ENCODE assay signal across 14 cellular contexts in genomic region chr1:192747942-192748341, GRCh38.
DNase-seq lines count a peak whose midpoint lies in the region; ATAC-seq and TF ChIP-seq lines count a peak whose summit lies in the region.
"Had no signal": no experiment of that assay in that cellular context is flagged by ENCODE, and none has a peak within 500 bp of the region (broad histone marks: within the 10 kb centered on the region; RNA-seq: fewer than 3 reads in every experiment).

No MANE protein-coding gene starts in this region.

- no peaks in the 10 kb centered on the region for H3K36me3 ChIP-seq in GM23248 (ENCODE audit: low read depth)
- no peaks in the 10 kb centered on the region for H3K36me3 ChIP-seq in neural cell (ENCODE audit: insufficient read depth, low read length)
- H3K36me3 ChIP-seq: vagina had no signal

- H3K9ac ChIP-seq in GM23248 (no peak overlapping the region), neural cell (ENCODE audit: low read length) (no peak overlapping the region)

- H3K9me3 ChIP-seq in GM23248 (ENCODE audit: low read depth) (no peaks in the 10 kb centered on the region), neural cell (ENCODE audit: low read length) (no peaks in the 10 kb centered on the region)
- H3K9me3 ChIP-seq: vagina had no signal

- peak overlapping the region; percentile 45; the same call in 1 of the 2 replicates for H3K27ac ChIP-seq in GM23248
- H3K27ac ChIP-seq in neural cell (ENCODE audit: low read length): peak overlapping the region; percentile 44
- H3K27ac ChIP-seq: epithelial cell of prostate, vagina had no signal

- no peak for TF ChIP-seq EP300 in neural cell (conservative IDR thresholded peaks at IDR 0.05; ENCODE audit: poor library complexity, severe bottlenecking)

- H3F3A ChIP-seq in GM23248 (ENCODE audit: insufficient read depth) (peaks cover 10% of the 10 kb centered on the region; the same call in 1 of the 2 replicates), neural cell (ENCODE audit: insufficient read depth, low read length, poor library complexity, severe bottlenecking) (no peaks in the 10 kb centered on the region)

- no peaks in the 10 kb centered on the region for H3K27me3 ChIP-seq in GM23248 (replicated peaks; ENCODE audit: insufficient read depth)
- no peaks in the 10 kb centered on the region for H3K27me3 ChIP-seq in neural cell (ENCODE audit: insufficient read depth, low read depth, low read length)
- H3K27me3 ChIP-seq: vagina had no signal

- ATAC-seq in GM21390 (IDR thresholded peaks at IDR 0.05; ENCODE audit: unreplicated experiment) (no peak), GM21423 (IDR thresholded peaks at IDR 0.05; ENCODE audit: unreplicated experiment) (no peak)
- ATAC-seq: stimulated activated naive CD8-positive, alpha-beta T cell treated with anti-CD3 and anti-CD28 coated beads, Interleukin-15, Interleukin-2, amounts not matched to agents 100 U/mL and 50 U/mL, for 24 hours had no signal

- H3K4me3 ChIP-seq in GM23248: no peak overlapping the region
- no peak overlapping the region for H3K4me3 ChIP-seq in choroid plexus epithelial cell (ENCODE audit: low read depth, low read length)
- H3K4me3 ChIP-seq in neural cell (ENCODE audit: low read length): no peak overlapping the region
- H3K4me3 ChIP-seq: vagina had no signal

- H3K4me2 ChIP-seq in GM23248 (ENCODE audit: unreplicated experiment): no peak overlapping the region
- H3K4me2 ChIP-seq in neural cell (ENCODE audit: low read length): no peak overlapping the region

- H2AFZ ChIP-seq in GM23248 (no peak overlapping the region), neural cell (ENCODE audit: low read depth, low read length) (no peak overlapping the region)

- DNase-seq in GM23248: peak; percentile 59
- DNase-seq in NCI-H226: peak; percentile 85
- DNase-seq in choroid plexus epithelial cell (ENCODE audit: low read depth): peak; percentile 57
- DNase-seq in UCSD-AML1 (lab: John Stamatoyannopoulos, UW; ENCODE audit: unreplicated experiment): no peak
- DNase-seq: activated CD8-positive, alpha-beta memory T cell treated with anti-CD3 and anti-CD28 coated beads, Interleukin-2, amount 50 U/mL, for 48 hours; activated naive CD8-positive, alpha-beta T cell treated with anti-CD3 and anti-CD28 coated beads, Interleukin-2, amount 10 ng/mL, durations not matched to agents 7 days and 5 days; Kasumi-1; NCI-H2107; stimulated activated naive CD8-positive, alpha-beta T cell treated with anti-CD3 and anti-CD28 coated beads, Interleukin-15, Interleukin-2, amounts not matched to agents 100 U/mL and 50 U/mL, for 24 hours had no signal

- H3K9me2 ChIP-seq in GM23248 (ENCODE audit: insufficient read depth) (no peaks in the 10 kb centered on the region), neural cell (ENCODE audit: insufficient read depth, low read length) (no peaks in the 10 kb centered on the region)

- no peaks in the 10 kb centered on the region for H3K79me2 ChIP-seq in GM23248 (ENCODE audit: insufficient read depth)
- no peaks in the 10 kb centered on the region for H3K79me2 ChIP-seq in neural cell (replicated peaks; ENCODE audit: insufficient read depth, low read length)

- TF ChIP-seq RAD21 in neural cell (conservative IDR thresholded peaks at IDR 0.05): no peak

- in situ Hi-C loops in GM23248 (cut with MboI): no loop called here

- WGBS in GM23248 (ENCODE audit: low coverage in 1 of 2, low lambda C conversion rate in 2 of 2, missing lambda C conversion rate in 2 of 2), 2 experiments: 53 to 57% methylated on average over 3 of the region's 3 CpGs

- no peak for TF ChIP-seq CTCF in choroid plexus epithelial cell (conservative IDR thresholded peaks at IDR 0.05; ENCODE audit: low read depth, low read length)
- TF ChIP-seq CTCF in neural cell (IDR thresholded peaks at IDR 0.05; ENCODE audit: poor library complexity, severe bottlenecking): no peak

- no peaks in the 10 kb centered on the region for H4K20me1 ChIP-seq in GM23248 (ENCODE audit: insufficient read depth)
- H4K20me1 ChIP-seq in neural cell (ENCODE audit: insufficient read depth): no peaks in the 10 kb centered on the region

- H3K4me1 ChIP-seq in GM23248 (ENCODE audit: insufficient read depth): peaks cover 4% of the 10 kb centered on the region; the same call in 1 of the 2 replicates
- H3K4me1 ChIP-seq: vagina had no signal

TF ChIP-seq in neural cell, 6 proteins besides CTCF, POLR2A, EP300 and RAD21:
- TF ChIP-seq EZH2 (IDR thresholded peaks at IDR 0.05; ENCODE audit: borderline replicate concordance, insufficient read depth, low read length, poor library complexity, severe bottlenecking) (no peak), SMC3 (conservative IDR thresholded peaks at IDR 0.05; ENCODE audit: poor library complexity) (no peak), POLR2AphosphoS5 (IDR thresholded peaks at IDR 0.05) (no peak), TAF1 (IDR thresholded peaks at IDR 0.05; ENCODE audit: low read depth) (no peak), REST (IDR thresholded peaks at IDR 0.05; ENCODE audit: borderline replicate concordance) (no peak), MXI1 (conservative IDR thresholded peaks at IDR 0.05; ENCODE audit: poor library complexity, severe bottlenecking) (no peak)
